Comparison of ENCODE assay signal across 30 cellular contexts in the genomic region with DNA sequence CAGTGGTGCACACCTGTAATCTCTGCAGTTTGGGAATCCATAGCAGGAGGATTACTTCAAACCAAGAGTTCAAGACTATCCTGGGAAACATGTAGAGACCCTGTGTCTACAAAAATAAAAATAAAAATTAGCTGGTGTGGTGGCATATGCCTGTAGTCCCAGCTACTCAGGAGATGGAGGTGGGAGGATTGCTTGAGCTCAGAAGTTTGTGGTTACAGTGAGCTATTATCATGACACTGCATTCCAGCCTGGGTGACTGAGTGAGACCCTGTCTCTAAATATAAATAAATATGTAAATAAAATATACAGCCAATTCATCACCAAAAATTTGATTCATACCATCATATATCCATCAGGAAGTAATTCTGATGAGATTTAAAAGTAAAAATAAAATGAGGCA.
"Had no signal": no experiment of that assay in that cellular context is flagged by ENCODE, and none has a peak within 500 bp of the region (broad histone marks: within the 10 kb centered on the region; RNA-seq: fewer than 3 reads in every experiment).

No MANE protein-coding gene starts in this region.

- H3K27ac Mint-ChIP-seq: activated CD4-positive, alpha-beta memory T cell treated with anti-CD3 and anti-CD28 coated beads, Interleukin-2, amount 10 ng/mL, durations not matched to agents 7 days and 5 days; activated CD4-positive, alpha-beta T cell treated with anti-CD3 and anti-CD28 coated beads, Interleukin-2, amount 10 ng/mL, durations not matched to agents 7 days and 5 days; activated naive CD8-positive, alpha-beta T cell; activated T-helper 17 cell treated with anti-CD3 and anti-CD28 coated beads, Interleukin-2, amount 50 U/mL, for 72 hours; dendritic cell treated with granulocyte-macrophage colony-stimulating factor and Interleukin-4, amounts not matched to agents 40 ng/mL and 50 ng/mL, for 4 days; endodermal cell; WTC11 had no signal

- H3K4me3 Mint-ChIP-seq: activated CD4-positive, alpha-beta memory T cell treated with anti-CD3 and anti-CD28 coated beads, Interleukin-2, amount 10 ng/mL, durations not matched to agents 7 days and 5 days; activated CD4-positive, alpha-beta T cell treated with anti-CD3 and anti-CD28 coated beads, Interleukin-2, amount 10 ng/mL, durations not matched to agents 7 days and 5 days; activated naive CD8-positive, alpha-beta T cell; activated T-cell treated with anti-CD3 and anti-CD28 coated beads, Interleukin-2, amount 50 U/mL, for 4 hours; activated T-helper 17 cell treated with anti-CD3 and anti-CD28 coated beads, Interleukin-2, amount 50 U/mL, for 72 hours; central memory CD8-positive, alpha-beta T cell; dendritic cell treated with granulocyte-macrophage colony-stimulating factor and Interleukin-4, amounts not matched to agents 40 ng/mL and 50 ng/mL, for 4 days; endodermal cell; WTC11 had no signal

- FAIRE-seq: astrocyte, bronchial epithelial cell, frontal cortex, TTC549 had no signal

- DNase-seq: activated CD4-positive, alpha-beta memory T cell treated with anti-CD3 and anti-CD28 coated beads, Interleukin-2, amount 10 ng/mL, durations not matched to agents 7 days and 5 days; activated CD4-positive, alpha-beta T cell treated with anti-CD3 and anti-CD28 coated beads for 1 hour; activated CD4-positive, alpha-beta T cell treated with anti-CD3 and anti-CD28 coated beads for 4 hours; activated CD4-positive, alpha-beta T cell treated with anti-CD3 and anti-CD28 coated beads, Interleukin-2, amount 10 ng/mL, durations not matched to agents 7 days and 5 days; activated CD4-positive, alpha-beta T cell treated with anti-CD3 and anti-CD28 coated beads, Interleukin-2, amount 50 U/mL, for 4 hours; activated CD8-positive, alpha-beta memory T cell treated with anti-CD3 and anti-CD28 coated beads for 24 hours; activated effector memory CD4-positive, alpha-beta T cell treated with Interleukin-2 at 50 U/mL for 16 hours; activated gamma-delta T cell treated with Interleukin-2 at 50 U/mL for 16 hours; activated naive CD4-positive, alpha-beta T cell treated with anti-CD3 and anti-CD28 coated beads, Interleukin-2, amount 50 U/mL, for 16 hours; activated naive CD4-positive, alpha-beta T cell treated with Interleukin-2 at 50 U/mL for 16 hours; activated T-cell treated with anti-CD3 and anti-CD28 coated beads, Interleukin-2, amount 50 U/mL, for 4 hours; amniotic stem cell; anterior cingulate cortex; brain microvascular endothelial cell; dorsolateral prefrontal cortex; effector memory CD4-positive, alpha-beta T cell; endodermal cell; foreskin fibroblast; head of caudate nucleus; hippocampal formation had no signal

- ATAC-seq: activated T-cell treated with anti-CD3 and anti-CD28 coated beads, Interleukin-2, amount 50 U/mL, for 4 hours; activated T-helper 17 cell treated with anti-CD3 and anti-CD28 coated beads, Interleukin-2, amount 50 U/mL, for 72 hours; esophagus mucosa; WTC11 had no signal
